Comparison of ENCODE assay signal across 17 cellular contexts in the genomic region with DNA sequence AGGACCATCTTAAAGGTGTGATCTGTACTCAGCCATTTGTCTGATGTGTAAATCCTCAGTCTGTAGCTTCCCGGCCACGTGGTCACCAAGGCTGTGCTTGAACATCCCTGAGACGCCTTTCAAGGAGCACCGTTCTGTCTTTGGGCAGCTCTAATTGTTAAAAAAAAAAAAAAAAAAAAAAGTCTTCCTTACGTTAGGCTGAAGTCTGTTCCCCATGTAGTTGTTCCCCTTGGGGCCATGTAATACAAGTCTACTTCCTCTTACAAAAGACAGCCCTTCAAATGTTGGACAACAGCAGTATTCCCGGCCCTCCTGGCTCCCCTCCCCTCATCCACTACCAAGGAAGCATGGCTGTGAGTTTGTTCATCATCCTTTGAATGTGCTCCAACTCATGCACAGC.
DNase-seq lines count a peak whose midpoint lies in the region; ATAC-seq and TF ChIP-seq lines count a peak whose summit lies in the region.
"Had no signal": no experiment of that assay in that cellular context is flagged by ENCODE, and none has a peak within 500 bp of the region (broad histone marks: within the 10 kb centered on the region; RNA-seq: fewer than 3 reads in every experiment).

No MANE protein-coding gene starts in this region.

- WGBS in H9 (ENCODE audit: extremely low coverage, insufficient read length, low lambda C conversion rate): no CpG with 5 or more reads among the region's 6 CpGs
- 63 to 65% methylated on average over 6 of the region's 6 CpGs for WGBS in body of pancreas, 2 donors

- H3K4me2 ChIP-seq in H9 (ENCODE audit: insufficient read depth, insufficient read length, low read length): no peak overlapping the region

- no peak overlapping the region for H2AFZ ChIP-seq in H9 (ENCODE audit: low read length)

- intact Hi-C loops in body of pancreas (cut with DNase I): no loop called here

- no peak overlapping the region for H2BK5ac ChIP-seq in H9 (ENCODE audit: insufficient read length, low read length)

- no peak overlapping the region for H2AK5ac ChIP-seq in H9 (ENCODE audit: insufficient read length, low read length)

- H3K14ac ChIP-seq in H9 (ENCODE audit: insufficient read depth, low read length): no peak overlapping the region

- H3K27ac Mint-ChIP-seq in H9: peak overlapping the region in 2 of 3 experiments; percentile 44 to 64; a peak in 3 of 7 replicates
- H3K27ac Mint-ChIP-seq in stimulated activated effector memory CD8-positive, alpha-beta T cell treated with anti-CD3 and anti-CD28 coated beads, Interleukin-12 subunit alpha, Interleukin-12 subunit beta, amount 100 ng/mL, for 72 hours: peak overlapping the region; percentile 43
- H3K27ac Mint-ChIP-seq: B cell had no signal

- H3K4me3 ChIP-seq in epithelial cell of esophagus (ENCODE audit: low read length) (no peak overlapping the region), body of pancreas (no peak overlapping the region)

- H3K18ac ChIP-seq in H9 (ENCODE audit: insufficient read length, low read depth, low read length): no peak overlapping the region

- H3K27me3 ChIP-seq in H9 (ENCODE audit: insufficient read depth, low read length): no peaks in the 10 kb centered on the region
- no peaks in the 10 kb centered on the region for H3K27me3 ChIP-seq in body of pancreas

- H3K9me3 Mint-ChIP-seq in H9: no peaks in the 10 kb centered on the region
- H3K9me3 Mint-ChIP-seq in stimulated activated effector memory CD8-positive, alpha-beta T cell treated with anti-CD3 and anti-CD28 coated beads, Interleukin-12 subunit alpha, Interleukin-12 subunit beta, amount 100 ng/mL, for 72 hours: no peaks in the 10 kb centered on the region
- H3K9me3 Mint-ChIP-seq: CD8-positive, alpha-beta memory T cell had no signal

- H3K4me3 Mint-ChIP-seq in H9: no peak overlapping the region
- H3K4me3 Mint-ChIP-seq in stimulated activated effector memory CD8-positive, alpha-beta T cell treated with anti-CD3 and anti-CD28 coated beads, Interleukin-12 subunit alpha, Interleukin-12 subunit beta, amount 100 ng/mL, for 72 hours: no peak overlapping the region
- H3K4me3 Mint-ChIP-seq: B cell had no signal

- H3K27me3 Mint-ChIP-seq in H9 (ENCODE audit: low read depth): no peaks in the 10 kb centered on the region; the same call in 1 of the 2 replicates
- H3K27me3 Mint-ChIP-seq: B cell had no signal

- H4K91ac ChIP-seq in H9 (ENCODE audit: insufficient read length, low read depth, low read length): no peak overlapping the region

- no peak overlapping the region for H2BK12ac ChIP-seq in H9 (ENCODE audit: insufficient read length, low read depth, low read length)

- no peak overlapping the region for H2BK15ac ChIP-seq in H9 (ENCODE audit: low read depth, low read length)

- H3K36me3 ChIP-seq in body of pancreas (replicated peaks in 1 of 2; ENCODE audit: insufficient read depth in 1 of 2, low read depth in 2 of 2): no peaks in the 10 kb centered on the region

- peaks cover 27% of the 10 kb centered on the region; the same call in 1 of the 2 replicates for H3K79me2 ChIP-seq in H9 (ENCODE audit: insufficient read depth, low read length)

- no peak overlapping the region for H3K9ac ChIP-seq in H9 (ENCODE audit: extremely low read depth, insufficient read length, low read length)

- H4K8ac ChIP-seq in H9 (replicated peaks; ENCODE audit: insufficient read length, low read depth, low read length): no peak overlapping the region

- H3T11ph ChIP-seq in H9 (ENCODE audit: low read length): no peak overlapping the region

- no peak overlapping the region for H3K23ac ChIP-seq in H9 (ENCODE audit: insufficient read length, low read depth, low read length)

- no peak for TF ChIP-seq CTCF in H9 (conservative IDR thresholded peaks at IDR 0.05)
- no peak for TF ChIP-seq CTCF in epithelial cell of esophagus (IDR thresholded peaks at IDR 0.05; ENCODE audit: insufficient read depth, low read depth, low read length, missing control alignments)
- TF ChIP-seq CTCF in body of pancreas (IDR thresholded peaks at IDR 0.05): no peak

- peaks cover 4% of the 10 kb centered on the region for H3K79me1 ChIP-seq in H9 (ENCODE audit: insufficient read depth, low read depth, low read length, poor library complexity, severe bottlenecking)

- H4K20me1 ChIP-seq in H9 (ENCODE audit: control insufficient read depth, insufficient read depth, insufficient read length): no peaks in the 10 kb centered on the region

- no peak overlapping the region for H4K5ac ChIP-seq in H9 (ENCODE audit: insufficient read length, low read depth, low read length)

- no peak overlapping the region for H3K4ac ChIP-seq in H9 (ENCODE audit: low read depth, low read length)

- no peaks in the 10 kb centered on the region for H3K23me2 ChIP-seq in H9 (ENCODE audit: insufficient read length, low read depth, low read length, poor library complexity, severe bottlenecking)

- peaks cover 75 to 88% of the 10 kb centered on the region in 2 experiments for H3K4me1 Mint-ChIP-seq in H9
- H3K4me1 Mint-ChIP-seq in stimulated activated effector memory CD8-positive, alpha-beta T cell treated with anti-CD3 and anti-CD28 coated beads, Interleukin-12 subunit alpha, Interleukin-12 subunit beta, amount 100 ng/mL, for 72 hours: peaks cover 80% of the 10 kb centered on the region

- no peak for ATAC-seq in stimulated activated effector memory CD8-positive, alpha-beta T cell treated with anti-CD3 and anti-CD28 coated beads, Interleukin-12 subunit alpha, Interleukin-12 subunit beta, amount 100 ng/mL, for 72 hours
- ATAC-seq in GM18868 (IDR thresholded peaks at IDR 0.05; ENCODE audit: unreplicated experiment): no peak
- ATAC-seq in body of pancreas: no peak
- ATAC-seq: HCT116, Panc1, Right ventricle myocardium inferior had no signal

- H2BK120ac ChIP-seq in H9 (ENCODE audit: low read depth, low read length, poor library complexity, severe bottlenecking): no peak overlapping the region

- TF ChIP-seq POLR2A in body of pancreas (IDR thresholded peaks at IDR 0.05): no peak

- H2BK20ac ChIP-seq in H9 (ENCODE audit: low read depth, low read length, poor library complexity, severe bottlenecking): no peak overlapping the region

- DNase-seq in H9: no peak
- DNase-seq in NCI-H69 (lab: John Stamatoyannopoulos, UW): peak; percentile 81
- DNase-seq in epithelial cell of esophagus (ENCODE audit: low read depth): peak; percentile 30
- no peak for DNase-seq in stimulated activated effector memory CD8-positive, alpha-beta T cell treated with anti-CD3 and anti-CD28 coated beads, Interleukin-12 subunit alpha, Interleukin-12 subunit beta, amount 100 ng/mL, for 72 hours (ENCODE audit: low spot score in 2 of 2)
- DNase-seq in kidney glomerular epithelial cell (lab: John Stamatoyannopoulos, UW): no peak
- DNase-seq in body of pancreas: no peak
- DNase-seq: CD8-positive, alpha-beta memory T cell; DMS79 treated with DMSO at 0.1 percent for 48 hours; NCI-H1417 treated with DMSO at 0.1 percent for 48 hours; NCI-H1930; NCI-H510A treated with DMSO at 0.1 percent for 48 hours had no signal

- no peak overlapping the region for H3K56ac ChIP-seq in H9 (ENCODE audit: insufficient read length, low read depth, low read length)

- H3K27ac ChIP-seq in H9 (ENCODE audit: insufficient read length, low read depth, low read length): no peak overlapping the region
- no peak overlapping the region for H3K27ac ChIP-seq in body of pancreas
- H3K27ac ChIP-seq: HL-60 had no signal

- peaks cover 14% of the 10 kb centered on the region; the same call in 1 of the 2 replicates for H3K4me1 ChIP-seq in H9 (ENCODE audit: insufficient read depth, low read length)
- H3K4me1 ChIP-seq in body of pancreas: peaks cover 7% of the 10 kb centered on the region

- H3K9me3 ChIP-seq in H9 (ENCODE audit: control insufficient read depth, low read depth, low read length): no peaks in the 10 kb centered on the region
- H3K9me3 ChIP-seq in body of pancreas: no peaks in the 10 kb centered on the region

- H3K36me3 Mint-ChIP-seq in H9 (ENCODE audit: insufficient read depth in 1 of 3, low read depth in 3 of 3): peaks cover 0 to 52% (median 39%) of the 10 kb centered on the region in 3 experiments; a peak in 5 of 7 replicates
- H3K36me3 Mint-ChIP-seq in stimulated activated effector memory CD8-positive, alpha-beta T cell treated with anti-CD3 and anti-CD28 coated beads, Interleukin-12 subunit alpha, Interleukin-12 subunit beta, amount 100 ng/mL, for 72 hours: peaks cover 5% of the 10 kb centered on the region

Comparison
In these comparisons a context has a peak if more than half of its experiments do, and no peak if none do; other contexts are left out.
1. DNase-seq: peak in NCI-H69 (single experiment) and epithelial cell of esophagus (single experiment); none in H9 (single experiment), stimulated activated effector memory CD8-positive, alpha-beta T cell treated with anti-CD3 and anti-CD28 coated beads, Interleukin-12 subunit alpha, Interleukin-12 subunit beta, amount 100 ng/mL, for 72 hours (0 of 2), kidney glomerular epithelial cell (single experiment) and body of pancreas (0 of 4).